7 cellular contexts compared by ENCODE assay signal in the genomic region with DNA sequence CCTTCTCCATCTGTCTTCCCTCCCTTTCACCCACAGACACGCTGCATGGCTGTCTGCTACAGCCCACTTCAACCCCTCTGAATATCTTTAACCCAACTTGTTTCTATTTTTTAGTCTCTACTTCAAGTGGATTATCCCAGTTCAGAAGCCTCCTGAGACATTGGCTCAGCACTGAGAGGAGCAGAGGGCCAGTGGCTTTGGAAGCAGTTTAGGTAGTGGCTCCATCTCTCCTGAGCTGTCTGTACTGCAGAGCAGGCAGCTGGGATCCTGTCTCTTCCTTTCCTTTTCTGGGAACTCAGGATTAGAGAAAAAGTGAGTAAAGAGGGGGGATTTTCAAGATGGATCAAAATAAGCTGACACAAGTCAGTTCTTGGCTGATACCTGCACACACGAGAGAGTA.
"Had no signal": no experiment of that assay in that cellular context is flagged by ENCODE, and none has a peak within 500 bp of the region (broad histone marks: within the 10 kb centered on the region; RNA-seq: fewer than 3 reads in every experiment).

No MANE protein-coding gene starts in this region.

- H3K27ac ChIP-seq: GM23248, HL-60 had no signal

- H3K4me3 Mint-ChIP-seq: HFFc6 had no signal

- DNase-seq: GM23248, GOT3, H7, HFFc6, IMR-90 had no signal

- H3K9me3 ChIP-seq: HAP-1 had no signal

- H3K9ac ChIP-seq: GM23248 had no signal

- H3K4me1 ChIP-seq: HAP-1 had no signal

- H3K27ac Mint-ChIP-seq: HFFc6 had no signal

- H3K4me3 ChIP-seq: GM23248, HAP-1 had no signal

- H3K36me3 ChIP-seq: HAP-1 had no signal
